Comparison of ENCODE assay signal across 20 cellular contexts in the genomic region with DNA sequence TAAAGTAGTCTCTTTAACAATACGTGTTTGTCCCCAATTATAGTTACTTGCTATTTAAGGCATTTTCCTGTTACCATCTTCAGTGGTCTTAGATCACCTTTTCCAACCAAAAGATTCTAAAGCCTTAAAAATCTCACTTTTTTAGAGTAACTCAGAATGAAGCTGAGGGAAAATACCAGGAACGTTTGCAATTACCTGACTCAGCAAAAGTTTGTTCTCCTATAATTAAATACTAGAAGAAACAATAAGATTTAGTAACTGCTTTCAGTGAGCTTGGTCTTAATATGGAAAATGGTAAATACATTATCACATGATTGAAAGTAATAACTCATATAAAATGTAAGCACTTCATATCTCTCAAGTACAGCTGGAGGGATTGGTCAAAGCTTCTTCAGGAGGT.
"Had no signal": no experiment of that assay in that cellular context is flagged by ENCODE, and none has a peak within 500 bp of the region (broad histone marks: within the 10 kb centered on the region; RNA-seq: fewer than 3 reads in every experiment).

No MANE protein-coding gene starts in this region.

- H3K27ac Mint-ChIP-seq: activated CD4-positive, alpha-beta memory T cell treated with anti-CD3 and anti-CD28 coated beads, Interleukin-2, amount 10 ng/mL, durations not matched to agents 7 days and 5 days; activated CD8-positive, alpha-beta memory T cell treated with anti-CD3 and anti-CD28 coated beads, Interleukin-2, amount 10 ng/mL, durations not matched to agents 7 days and 5 days; nephron progenitor cell had no signal

- DNase-seq: activated CD4-positive, alpha-beta memory T cell treated with anti-CD3 and anti-CD28 coated beads, Interleukin-2, amount 10 ng/mL, durations not matched to agents 7 days and 5 days; activated CD4-positive, alpha-beta T cell treated with anti-CD3 and anti-CD28 coated beads for 48 hours; activated CD4-positive, CD25-positive, alpha-beta regulatory T cell; activated CD8-positive, alpha-beta memory T cell treated with anti-CD3 and anti-CD28 coated beads, Interleukin-2, amount 10 ng/mL, durations not matched to agents 7 days and 5 days; activated effector memory CD4-positive, alpha-beta T cell treated with Interleukin-2 at 50 U/mL for 16 hours; activated naive CD4-positive, alpha-beta T cell treated with anti-CD3 and anti-CD28 coated beads, Interleukin-2, amount 10 ng/mL, durations not matched to agents 7 days and 5 days; activated T-cell treated with anti-CD3 and anti-CD28 coated beads, Interleukin-2, amount 50 U/mL, for 1 hour; aorta; effector CD4-positive, alpha-beta T cell; heart right ventricle; left ventricle myocardium inferior; nephron progenitor cell; nucleus accumbens; retina; stimulated activated naive CD4-positive, alpha-beta T cell treated with Interleukin-2 at 50 U/mL for 16 hours; T-helper 9 cell; uterus had no signal

- H3K4me3 Mint-ChIP-seq: activated CD4-positive, alpha-beta memory T cell treated with anti-CD3 and anti-CD28 coated beads, Interleukin-2, amount 10 ng/mL, durations not matched to agents 7 days and 5 days; activated CD8-positive, alpha-beta memory T cell treated with anti-CD3 and anti-CD28 coated beads, Interleukin-2, amount 10 ng/mL, durations not matched to agents 7 days and 5 days; activated naive CD4-positive, alpha-beta T cell treated with anti-CD3 and anti-CD28 coated beads, Interleukin-2, amount 10 ng/mL, durations not matched to agents 7 days and 5 days; nephron progenitor cell had no signal

- FAIRE-seq: endothelial cell of umbilical vein had no signal

- H3K27me3 ChIP-seq: esophagus muscularis mucosa, heart right ventricle, tibial nerve, uterus had no signal

- H3K27ac ChIP-seq: esophagus muscularis mucosa, heart right ventricle, left ventricle myocardium inferior, tibial nerve, uterus had no signal

- H3K4me3 ChIP-seq: esophagus muscularis mucosa, heart right ventricle, left ventricle myocardium inferior, tibial nerve, uterus had no signal

- H3K36me3 ChIP-seq: left ventricle myocardium inferior, tibial nerve, uterus had no signal

- H3K9me3 ChIP-seq: esophagus muscularis mucosa, heart right ventricle, left ventricle myocardium inferior, tibial nerve, uterus had no signal

- H3K27me3 Mint-ChIP-seq: activated CD4-positive, alpha-beta memory T cell treated with anti-CD3 and anti-CD28 coated beads, Interleukin-2, amount 10 ng/mL, durations not matched to agents 7 days and 5 days; activated CD8-positive, alpha-beta memory T cell treated with anti-CD3 and anti-CD28 coated beads, Interleukin-2, amount 10 ng/mL, durations not matched to agents 7 days and 5 days; activated naive CD4-positive, alpha-beta T cell treated with anti-CD3 and anti-CD28 coated beads, Interleukin-2, amount 10 ng/mL, durations not matched to agents 7 days and 5 days had no signal

- ATAC-seq: activated CD8-positive, alpha-beta memory T cell treated with anti-CD3 and anti-CD28 coated beads, Interleukin-2, amount 10 ng/mL, durations not matched to agents 7 days and 5 days; heart right ventricle had no signal

- H3K9me3 Mint-ChIP-seq: activated CD4-positive, alpha-beta memory T cell treated with anti-CD3 and anti-CD28 coated beads, Interleukin-2, amount 10 ng/mL, durations not matched to agents 7 days and 5 days; activated naive CD4-positive, alpha-beta T cell treated with anti-CD3 and anti-CD28 coated beads, Interleukin-2, amount 10 ng/mL, durations not matched to agents 7 days and 5 days; nephron progenitor cell had no signal

- H3K4me1 Mint-ChIP-seq: activated CD4-positive, alpha-beta memory T cell treated with anti-CD3 and anti-CD28 coated beads, Interleukin-2, amount 10 ng/mL, durations not matched to agents 7 days and 5 days; activated CD8-positive, alpha-beta memory T cell treated with anti-CD3 and anti-CD28 coated beads, Interleukin-2, amount 10 ng/mL, durations not matched to agents 7 days and 5 days; activated naive CD4-positive, alpha-beta T cell treated with anti-CD3 and anti-CD28 coated beads, Interleukin-2, amount 10 ng/mL, durations not matched to agents 7 days and 5 days had no signal
